ENCODE assay signal across 1 cellular context in the genomic region with DNA sequence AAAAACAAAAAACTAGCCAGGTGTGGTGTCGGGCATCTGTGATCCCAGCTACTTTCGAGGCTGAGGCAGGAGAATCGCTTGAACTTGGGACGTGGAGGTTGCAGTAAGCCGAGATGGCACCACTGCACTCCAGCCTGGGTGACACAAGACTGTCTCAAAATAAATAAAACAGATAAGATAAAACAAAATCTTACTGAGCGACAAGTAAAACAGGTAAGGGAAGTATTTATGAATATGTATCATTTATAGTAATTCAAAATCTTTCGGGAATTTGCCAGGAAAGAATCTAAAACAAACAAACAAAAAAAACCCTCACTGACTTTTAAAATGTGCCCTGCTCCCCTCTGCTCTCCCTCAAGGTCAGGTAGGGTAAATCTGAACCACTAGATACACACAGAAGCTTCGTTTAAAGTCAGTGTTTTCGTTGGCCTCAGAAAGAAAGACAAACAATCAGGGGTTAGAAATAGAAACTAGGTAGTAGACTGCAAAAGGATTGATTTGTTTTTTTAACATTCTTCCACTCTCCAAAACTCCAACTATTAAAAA.
TF ChIP-seq lines count a peak whose summit lies in the region.

No MANE protein-coding gene starts in this region.

TF ChIP-seq in HepG2, 621 proteins besides CTCF, POLR2A, EP300 and RAD21 (continued from another document and continues in another):
- TF ChIP-seq, protein P1, sequence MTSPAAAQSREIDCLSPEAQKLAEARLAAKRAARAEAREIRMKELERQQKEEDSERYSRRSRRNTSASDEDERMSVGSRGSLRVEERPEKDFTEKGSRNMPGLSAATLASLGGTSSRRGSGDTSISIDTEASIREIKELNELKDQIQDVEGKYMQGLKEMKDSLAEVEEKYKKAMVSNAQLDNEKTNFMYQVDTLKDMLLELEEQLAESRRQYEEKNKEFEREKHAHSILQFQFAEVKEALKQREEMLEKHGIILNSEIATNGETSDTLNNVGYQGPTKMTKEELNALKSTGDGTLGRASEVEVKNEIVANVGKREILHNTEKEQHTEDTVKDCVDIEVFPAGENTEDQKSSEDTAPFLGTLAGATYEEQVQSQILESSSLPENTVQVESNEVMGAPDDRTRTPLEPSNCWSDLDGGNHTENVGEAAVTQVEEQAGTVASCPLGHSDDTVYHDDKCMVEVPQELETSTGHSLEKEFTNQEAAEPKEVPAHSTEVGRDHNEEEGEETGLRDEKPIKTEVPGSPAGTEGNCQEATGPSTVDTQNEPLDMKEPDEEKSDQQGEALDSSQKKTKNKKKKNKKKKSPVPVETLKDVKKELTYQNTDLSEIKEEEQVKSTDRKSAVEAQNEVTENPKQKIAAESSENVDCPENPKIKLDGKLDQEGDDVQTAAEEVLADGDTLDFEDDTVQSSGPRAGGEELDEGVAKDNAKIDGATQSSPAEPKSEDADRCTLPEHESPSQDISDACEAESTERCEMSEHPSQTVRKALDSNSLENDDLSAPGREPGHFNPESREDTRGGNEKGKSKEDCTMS (CRISPR knock-in tag; conservative IDR thresholded peaks at IDR 0.05): no peak
- TF ChIP-seq ZNF788 (CRISPR knock-in tag; IDR thresholded peaks at IDR 0.05; ENCODE audit: borderline replicate concordance) (peak; percentile 29; the same call in 1 of the 2 replicates), HIVEP1 (CRISPR knock-in tag; IDR thresholded peaks at IDR 0.05) (no peak), MIER3 (CRISPR knock-in tag; IDR thresholded peaks at IDR 0.05; ENCODE audit: borderline replicate concordance) (no peak; the same call in 1 of the 2 replicates), ZNF317 (CRISPR knock-in tag; IDR thresholded peaks at IDR 0.05) (no peak), SPEN (CRISPR knock-in tag; IDR thresholded peaks at IDR 0.05; ENCODE audit: low read depth) (peak; percentile 24; the same call in 1 of the 2 replicates), ZNF24 (IDR thresholded peaks at IDR 0.05) (no peak), ZNF652 (CRISPR knock-in tag; IDR thresholded peaks at IDR 0.05; ENCODE audit: borderline replicate concordance, low read depth) (no peak), KLF16 (CRISPR knock-in tag; IDR thresholded peaks at IDR 0.05) (no peak), SIN3A (IDR thresholded peaks at IDR 0.05; ENCODE audit: borderline replicate concordance, low read depth, low read length) (0 out of 2 replicates have a peak, but pooled peaks have one; percentile 72), ZNF556 (CRISPR knock-in tag; IDR thresholded peaks at IDR 0.05; ENCODE audit: borderline replicate concordance) (peak; percentile 29; the same call in 1 of the 2 replicates), POLR2AphosphoS5 (IDR thresholded peaks at IDR 0.05; ENCODE audit: low read depth, low read length) (peak; percentile 65), ZNF557 (CRISPR knock-in tag; IDR thresholded peaks at IDR 0.05) (peak; percentile 48; the same call in 1 of the 2 replicates), ZNF616 (CRISPR knock-in tag; IDR thresholded peaks at IDR 0.05; ENCODE audit: low read depth) (no peak), ZBTB42 (CRISPR knock-in tag; IDR thresholded peaks at IDR 0.05) (no peak), ELF4 (CRISPR knock-in tag; IDR thresholded peaks at IDR 0.05; ENCODE audit: borderline replicate concordance) (no peak), ZNF468 (CRISPR knock-in tag; IDR thresholded peaks at IDR 0.05) (no peak), ZNF460 (CRISPR knock-in tag; IDR thresholded peaks at IDR 0.05; ENCODE audit: borderline replicate concordance) (no peak), MAFK (conservative IDR thresholded peaks at IDR 0.05 in 1 of 2, IDR thresholded peaks at IDR 0.05 in 1 of 2; ENCODE audit: low read length in 2 of 2) (no peak), ZNF598 (CRISPR knock-in tag; IDR thresholded peaks at IDR 0.05; ENCODE audit: borderline replicate concordance) (0 out of 2 replicates have a peak, but pooled peaks have one; percentile 45), ZFP90 (CRISPR knock-in tag; IDR thresholded peaks at IDR 0.05; ENCODE audit: borderline replicate concordance) (no peak), ZSCAN25 (CRISPR knock-in tag; IDR thresholded peaks at IDR 0.05) (peak; percentile 72), REPIN1 (CRISPR knock-in tag; IDR thresholded peaks at IDR 0.05; ENCODE audit: borderline replicate concordance, low read depth) (no peak), FOXP1 (IDR thresholded peaks at IDR 0.05) (no peak), FOXP1 (CRISPR knock-in tag; IDR thresholded peaks at IDR 0.05) (peak; percentile 82), HOXD1 (CRISPR knock-in tag; IDR thresholded peaks at IDR 0.05) (no peak), SNAPC2 (CRISPR knock-in tag; IDR thresholded peaks at IDR 0.05) (no peak; the same call in 1 of the 2 replicates), NR2F6 (IDR thresholded peaks at IDR 0.05) (peak; percentile 84), NR2F6 (CRISPR knock-in tag; IDR thresholded peaks at IDR 0.05) (peak; percentile 80), ZNF781 (CRISPR knock-in tag; IDR thresholded peaks at IDR 0.05; ENCODE audit: borderline replicate concordance, not compliant biosample characterization) (peak; percentile 72), GLI4 (CRISPR knock-in tag; IDR thresholded peaks at IDR 0.05; ENCODE audit: borderline replicate concordance) (0 out of 2 replicates have a peak, but pooled peaks have one; percentile 25), ZNF33A (CRISPR knock-in tag; IDR thresholded peaks at IDR 0.05; ENCODE audit: borderline replicate concordance) (0 out of 2 replicates have a peak, but pooled peaks have one; percentile 78)
- TF ChIP-seq, protein P2, sequence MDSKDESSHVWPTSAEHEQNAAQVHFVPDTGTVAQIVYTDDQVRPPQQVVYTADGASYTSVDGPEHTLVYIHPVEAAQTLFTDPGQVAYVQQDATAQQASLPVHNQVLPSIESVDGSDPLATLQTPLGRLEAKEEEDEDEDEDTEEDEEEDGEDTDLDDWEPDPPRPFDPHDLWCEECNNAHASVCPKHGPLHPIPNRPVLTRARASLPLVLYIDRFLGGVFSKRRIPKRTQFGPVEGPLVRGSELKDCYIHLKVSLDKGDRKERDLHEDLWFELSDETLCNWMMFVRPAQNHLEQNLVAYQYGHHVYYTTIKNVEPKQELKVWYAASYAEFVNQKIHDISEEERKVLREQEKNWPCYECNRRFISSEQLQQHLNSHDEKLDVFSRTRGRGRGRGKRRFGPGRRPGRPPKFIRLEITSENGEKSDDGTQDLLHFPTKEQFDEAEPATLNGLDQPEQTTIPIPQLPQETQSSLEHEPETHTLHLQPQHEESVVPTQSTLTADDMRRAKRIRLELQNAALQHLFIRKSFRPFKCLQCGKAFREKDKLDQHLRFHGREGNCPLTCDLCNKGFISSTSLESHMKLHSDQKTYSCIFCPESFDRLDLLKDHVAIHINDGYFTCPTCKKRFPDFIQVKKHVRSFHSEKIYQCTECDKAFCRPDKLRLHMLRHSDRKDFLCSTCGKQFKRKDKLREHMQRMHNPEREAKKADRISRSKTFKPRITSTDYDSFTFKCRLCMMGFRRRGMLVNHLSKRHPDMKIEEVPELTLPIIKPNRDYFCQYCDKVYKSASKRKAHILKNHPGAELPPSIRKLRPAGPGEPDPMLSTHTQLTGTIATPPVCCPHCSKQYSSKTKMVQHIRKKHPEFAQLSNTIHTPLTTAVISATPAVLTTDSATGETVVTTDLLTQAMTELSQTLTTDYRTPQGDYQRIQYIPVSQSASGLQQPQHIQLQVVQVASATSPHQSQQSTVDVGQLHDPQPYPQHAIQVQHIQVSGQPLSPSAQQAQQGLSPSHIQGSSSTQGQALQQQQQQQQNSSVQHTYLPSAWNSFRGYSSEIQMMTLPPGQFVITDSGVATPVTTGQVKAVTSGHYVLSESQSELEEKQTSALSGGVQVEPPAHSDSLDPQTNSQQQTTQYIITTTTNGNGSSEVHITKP (CRISPR knock-in tag; IDR thresholded peaks at IDR 0.05; ENCODE audit: low read depth): no peak
- TF ChIP-seq, protein P3, sequence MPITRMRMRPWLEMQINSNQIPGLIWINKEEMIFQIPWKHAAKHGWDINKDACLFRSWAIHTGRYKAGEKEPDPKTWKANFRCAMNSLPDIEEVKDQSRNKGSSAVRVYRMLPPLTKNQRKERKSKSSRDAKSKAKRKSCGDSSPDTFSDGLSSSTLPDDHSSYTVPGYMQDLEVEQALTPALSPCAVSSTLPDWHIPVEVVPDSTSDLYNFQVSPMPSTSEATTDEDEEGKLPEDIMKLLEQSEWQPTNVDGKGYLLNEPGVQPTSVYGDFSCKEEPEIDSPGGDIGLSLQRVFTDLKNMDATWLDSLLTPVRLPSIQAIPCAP (CRISPR knock-in tag; IDR thresholded peaks at IDR 0.05; ENCODE audit: low read depth): 0 out of 2 replicates have a peak, but pooled peaks have one; percentile 12
- TF ChIP-seq, protein P4, sequence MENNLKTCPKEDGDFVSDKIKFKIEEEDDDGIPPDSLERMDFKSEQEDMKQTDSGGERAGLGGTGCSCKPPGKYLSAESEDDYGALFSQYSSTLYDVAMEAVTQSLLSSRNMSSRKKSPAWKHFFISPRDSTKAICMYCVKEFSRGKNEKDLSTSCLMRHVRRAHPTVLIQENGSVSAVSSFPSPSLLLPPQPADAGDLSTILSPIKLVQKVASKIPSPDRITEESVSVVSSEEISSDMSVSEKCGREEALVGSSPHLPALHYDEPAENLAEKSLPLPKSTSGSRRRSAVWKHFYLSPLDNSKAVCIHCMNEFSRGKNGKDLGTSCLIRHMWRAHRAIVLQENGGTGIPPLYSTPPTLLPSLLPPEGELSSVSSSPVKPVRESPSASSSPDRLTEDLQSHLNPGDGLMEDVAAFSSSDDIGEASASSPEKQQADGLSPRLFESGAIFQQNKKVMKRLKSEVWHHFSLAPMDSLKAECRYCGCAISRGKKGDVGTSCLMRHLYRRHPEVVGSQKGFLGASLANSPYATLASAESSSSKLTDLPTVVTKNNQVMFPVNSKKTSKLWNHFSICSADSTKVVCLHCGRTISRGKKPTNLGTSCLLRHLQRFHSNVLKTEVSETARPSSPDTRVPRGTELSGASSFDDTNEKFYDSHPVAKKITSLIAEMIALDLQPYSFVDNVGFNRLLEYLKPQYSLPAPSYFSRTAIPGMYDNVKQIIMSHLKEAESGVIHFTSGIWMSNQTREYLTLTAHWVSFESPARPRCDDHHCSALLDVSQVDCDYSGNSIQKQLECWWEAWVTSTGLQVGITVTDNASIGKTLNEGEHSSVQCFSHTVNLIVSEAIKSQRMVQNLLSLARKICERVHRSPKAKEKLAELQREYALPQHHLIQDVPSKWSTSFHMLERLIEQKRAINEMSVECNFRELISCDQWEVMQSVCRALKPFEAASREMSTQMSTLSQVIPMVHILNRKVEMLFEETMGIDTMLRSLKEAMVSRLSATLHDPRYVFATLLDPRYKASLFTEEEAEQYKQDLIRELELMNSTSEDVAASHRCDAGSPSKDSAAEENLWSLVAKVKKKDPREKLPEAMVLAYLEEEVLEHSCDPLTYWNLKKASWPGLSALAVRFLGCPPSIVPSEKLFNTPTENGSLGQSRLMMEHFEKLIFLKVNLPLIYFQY (CRISPR knock-in tag; IDR thresholded peaks at IDR 0.05; ENCODE audit: borderline replicate concordance): no peak
- TF ChIP-seq, protein P5, sequence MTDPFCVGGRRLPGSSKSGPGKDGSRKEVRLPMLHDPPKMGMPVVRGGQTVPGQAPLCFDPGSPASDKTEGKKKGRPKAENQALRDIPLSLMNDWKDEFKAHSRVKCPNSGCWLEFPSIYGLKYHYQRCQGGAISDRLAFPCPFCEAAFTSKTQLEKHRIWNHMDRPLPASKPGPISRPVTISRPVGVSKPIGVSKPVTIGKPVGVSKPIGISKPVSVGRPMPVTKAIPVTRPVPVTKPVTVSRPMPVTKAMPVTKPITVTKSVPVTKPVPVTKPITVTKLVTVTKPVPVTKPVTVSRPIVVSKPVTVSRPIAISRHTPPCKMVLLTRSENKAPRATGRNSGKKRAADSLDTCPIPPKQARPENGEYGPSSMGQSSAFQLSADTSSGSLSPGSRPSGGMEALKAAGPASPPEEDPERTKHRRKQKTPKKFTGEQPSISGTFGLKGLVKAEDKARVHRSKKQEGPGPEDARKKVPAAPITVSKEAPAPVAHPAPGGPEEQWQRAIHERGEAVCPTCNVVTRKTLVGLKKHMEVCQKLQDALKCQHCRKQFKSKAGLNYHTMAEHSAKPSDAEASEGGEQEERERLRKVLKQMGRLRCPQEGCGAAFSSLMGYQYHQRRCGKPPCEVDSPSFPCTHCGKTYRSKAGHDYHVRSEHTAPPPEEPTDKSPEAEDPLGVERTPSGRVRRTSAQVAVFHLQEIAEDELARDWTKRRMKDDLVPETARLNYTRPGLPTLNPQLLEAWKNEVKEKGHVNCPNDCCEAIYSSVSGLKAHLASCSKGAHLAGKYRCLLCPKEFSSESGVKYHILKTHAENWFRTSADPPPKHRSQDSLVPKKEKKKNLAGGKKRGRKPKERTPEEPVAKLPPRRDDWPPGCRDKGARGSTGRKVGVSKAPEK (CRISPR knock-in tag; IDR thresholded peaks at IDR 0.05; ENCODE audit: borderline replicate concordance): peak; percentile 69; the same call in 1 of the 2 replicates
- TF ChIP-seq, protein P6, sequence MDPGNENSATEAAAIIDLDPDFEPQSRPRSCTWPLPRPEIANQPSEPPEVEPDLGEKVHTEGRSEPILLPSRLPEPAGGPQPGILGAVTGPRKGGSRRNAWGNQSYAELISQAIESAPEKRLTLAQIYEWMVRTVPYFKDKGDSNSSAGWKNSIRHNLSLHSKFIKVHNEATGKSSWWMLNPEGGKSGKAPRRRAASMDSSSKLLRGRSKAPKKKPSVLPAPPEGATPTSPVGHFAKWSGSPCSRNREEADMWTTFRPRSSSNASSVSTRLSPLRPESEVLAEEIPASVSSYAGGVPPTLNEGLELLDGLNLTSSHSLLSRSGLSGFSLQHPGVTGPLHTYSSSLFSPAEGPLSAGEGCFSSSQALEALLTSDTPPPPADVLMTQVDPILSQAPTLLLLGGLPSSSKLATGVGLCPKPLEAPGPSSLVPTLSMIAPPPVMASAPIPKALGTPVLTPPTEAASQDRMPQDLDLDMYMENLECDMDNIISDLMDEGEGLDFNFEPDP (CRISPR knock-in tag; conservative IDR thresholded peaks at IDR 0.05): no peak
- TF ChIP-seq, protein P7, sequence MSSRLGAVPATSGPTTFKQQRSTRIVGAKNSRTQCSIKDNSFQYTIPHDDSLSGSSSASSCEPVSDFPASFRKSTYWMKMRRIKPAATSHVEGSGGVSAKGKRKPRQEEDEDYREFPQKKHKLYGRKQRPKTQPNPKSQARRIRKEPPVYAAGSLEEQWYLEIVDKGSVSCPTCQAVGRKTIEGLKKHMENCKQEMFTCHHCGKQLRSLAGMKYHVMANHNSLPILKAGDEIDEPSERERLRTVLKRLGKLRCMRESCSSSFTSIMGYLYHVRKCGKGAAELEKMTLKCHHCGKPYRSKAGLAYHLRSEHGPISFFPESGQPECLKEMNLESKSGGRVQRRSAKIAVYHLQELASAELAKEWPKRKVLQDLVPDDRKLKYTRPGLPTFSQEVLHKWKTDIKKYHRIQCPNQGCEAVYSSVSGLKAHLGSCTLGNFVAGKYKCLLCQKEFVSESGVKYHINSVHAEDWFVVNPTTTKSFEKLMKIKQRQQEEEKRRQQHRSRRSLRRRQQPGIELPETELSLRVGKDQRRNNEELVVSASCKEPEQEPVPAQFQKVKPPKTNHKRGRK (CRISPR knock-in tag; IDR thresholded peaks at IDR 0.05): no peak
- TF ChIP-seq, protein P8, sequence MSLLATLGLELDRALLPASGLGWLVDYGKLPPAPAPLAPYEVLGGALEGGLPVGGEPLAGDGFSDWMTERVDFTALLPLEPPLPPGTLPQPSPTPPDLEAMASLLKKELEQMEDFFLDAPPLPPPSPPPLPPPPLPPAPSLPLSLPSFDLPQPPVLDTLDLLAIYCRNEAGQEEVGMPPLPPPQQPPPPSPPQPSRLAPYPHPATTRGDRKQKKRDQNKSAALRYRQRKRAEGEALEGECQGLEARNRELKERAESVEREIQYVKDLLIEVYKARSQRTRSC (CRISPR knock-in tag; IDR thresholded peaks at IDR 0.05; ENCODE audit: low read depth): 0 out of 2 replicates have a peak, but pooled peaks have one; percentile 24
- TF ChIP-seq, protein P9, sequence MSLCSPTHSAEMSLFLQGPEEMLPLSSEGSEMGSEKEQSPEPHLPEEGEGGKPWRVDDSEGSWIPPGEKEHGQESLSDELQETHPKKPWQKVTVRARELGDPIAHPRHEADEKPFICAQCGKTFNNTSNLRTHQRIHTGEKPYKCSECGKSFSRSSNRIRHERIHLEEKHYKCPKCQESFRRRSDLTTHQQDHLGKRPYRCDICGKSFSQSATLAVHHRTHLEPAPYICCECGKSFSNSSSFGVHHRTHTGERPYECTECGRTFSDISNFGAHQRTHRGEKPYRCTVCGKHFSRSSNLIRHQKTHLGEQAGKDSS (CRISPR knock-in tag; IDR thresholded peaks at IDR 0.05; ENCODE audit: borderline replicate concordance, low read depth): no peak
